In the genomic region with DNA sequence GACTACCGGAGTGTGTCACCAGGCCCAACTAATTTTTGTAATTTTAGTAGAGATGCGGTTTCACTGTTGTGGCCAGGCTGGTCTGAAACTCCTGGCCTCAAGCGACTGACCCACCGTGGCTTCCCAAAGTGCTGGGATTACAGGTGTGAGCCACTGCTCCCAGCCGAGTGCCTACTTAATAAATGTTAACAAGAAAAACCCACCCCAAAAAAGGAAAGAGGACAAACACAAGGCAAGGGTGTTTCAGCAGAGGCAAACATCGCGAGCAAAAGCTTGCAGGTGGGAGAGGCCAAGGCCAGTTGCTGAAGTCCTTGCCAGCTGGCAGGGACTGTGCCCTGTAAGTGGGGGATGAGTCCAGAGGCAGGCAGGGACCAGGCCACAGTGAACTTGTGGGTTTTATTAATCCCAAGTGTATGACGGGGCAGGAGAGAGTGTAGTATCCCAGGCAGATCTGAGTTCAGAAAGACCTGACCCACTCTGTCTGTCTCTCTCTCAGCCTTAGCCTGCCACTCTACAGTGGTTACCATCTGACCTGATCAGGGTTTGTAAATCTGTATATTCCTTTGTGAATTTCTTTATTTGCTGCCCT, we compare ENCODE assay signal across 2 cellular contexts.
TF ChIP-seq lines count a peak whose summit lies in the region.

No MANE protein-coding gene starts in this region.

TF ChIP-seq in SK-N-SH treated with all-trans-retinoic acid at 6 μM for 48 hours, 23 proteins besides CTCF, POLR2A, EP300 and RAD21 (continued from another document):
- no peak for TF ChIP-seq TSHZ2 (CRISPR knock-in tag; IDR thresholded peaks at IDR 0.05)
- no peak for TF ChIP-seq SNAI2 (CRISPR knock-in tag; IDR thresholded peaks at IDR 0.05)

TF ChIP-seq in SK-N-SH, 30 proteins besides CTCF, POLR2A, EP300 and RAD21 (continued from another document):
- TF ChIP-seq IRF3 (IDR thresholded peaks at IDR 0.05; ENCODE audit: low read depth, low read length) (no peak), RFX5 (IDR thresholded peaks at IDR 0.05; ENCODE audit: low read length) (no peak), POLR2AphosphoS5 (IDR thresholded peaks at IDR 0.05; ENCODE audit: low read depth, low read length) (no peak), RXRA (IDR thresholded peaks at IDR 0.05; ENCODE audit: borderline replicate concordance, low read depth) (no peak), REST (IDR thresholded peaks at IDR 0.05; ENCODE audit: low read depth, low read length) (no peak), NRF1 (IDR thresholded peaks at IDR 0.05; ENCODE audit: low read depth, low read length) (no peak), TAF1 (IDR thresholded peaks at IDR 0.05; ENCODE audit: borderline replicate concordance, low read depth, low read length) (no peak), CHD2 (IDR thresholded peaks at IDR 0.05; ENCODE audit: low read length, partially characterized antibody) (no peak), FOXM1 (IDR thresholded peaks at IDR 0.05; ENCODE audit: low read depth) (no peak), MEF2A (IDR thresholded peaks at IDR 0.05; ENCODE audit: borderline replicate concordance, low read depth) (no peak), SMC3 (IDR thresholded peaks at IDR 0.05; ENCODE audit: low read depth, low read length) (no peak), RCOR1 (IDR thresholded peaks at IDR 0.05; ENCODE audit: low read length) (no peak)
TF ChIP-seq in SK-N-SH: peak in this region for 0.
